11 cellular contexts compared by ENCODE assay signal in the genomic region with DNA sequence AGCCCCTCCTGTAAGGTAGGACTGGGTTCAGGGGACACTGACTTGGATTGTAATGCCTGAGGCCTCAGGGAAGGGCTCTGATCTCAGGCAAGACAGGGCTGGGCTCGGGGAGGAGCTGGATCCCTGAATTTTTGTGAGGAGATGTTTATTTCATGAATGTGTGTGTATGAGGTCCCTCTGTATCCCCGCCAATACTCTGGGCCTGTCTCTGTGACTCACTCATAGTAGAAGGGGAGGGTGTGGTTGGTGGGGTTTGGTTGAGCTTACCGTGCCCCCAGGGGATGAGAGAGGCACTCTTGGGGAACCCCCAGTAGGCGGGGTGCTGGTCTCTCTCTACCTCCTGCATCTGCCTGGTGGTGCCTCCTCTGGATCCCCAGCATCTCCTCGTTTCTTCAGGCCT. TPM values are rescaled to one million over a fixed set of nuclear protein-coding genes. Genes with fewer than 3 reads are reported as not detected.
DNase-seq lines count a peak whose midpoint lies in the region; ATAC-seq and TF ChIP-seq lines count a peak whose summit lies in the region.
"Had no signal": no experiment of that assay in that cellular context is flagged by ENCODE, and none has a peak within 500 bp of the region (broad histone marks: within the 10 kb centered on the region; RNA-seq: fewer than 3 reads in every experiment).

No MANE protein-coding gene starts in this region.

- intact Hi-C loops in left lung (cut with DNase I) = no loop called here

- no peaks in the 10 kb centered on the region for H3K79me2 ChIP-seq in GM23248 (ENCODE audit: insufficient read depth)

- H3K9me3 Mint-ChIP-seq in memory B cell = no peaks in the 10 kb centered on the region
- H3K9me3 Mint-ChIP-seq in immature natural killer cell = peaks cover 0 to 3% (median 0%) of the 10 kb centered on the region in 6 donors

- H3K4me1 ChIP-seq in GM23248 (ENCODE audit: insufficient read depth) = peaks cover 14% of the 10 kb centered on the region
- peaks cover 5% of the 10 kb centered on the region in 2 donors for H3K4me1 ChIP-seq in left lung

- no peak overlapping the region for H3K9ac ChIP-seq in GM23248

- no peaks in the 10 kb centered on the region for H3K9me2 ChIP-seq in GM23248 (ENCODE audit: insufficient read depth)

- H2AFZ ChIP-seq in GM23248 = peak overlapping the region; percentile 79

- H3K4me3 Mint-ChIP-seq in memory B cell = no peak overlapping the region
- no peak overlapping the region for H3K4me3 Mint-ChIP-seq in immature natural killer cell

- no peak overlapping the region for H3K4me2 ChIP-seq in GM23248 (ENCODE audit: unreplicated experiment)

- TF ChIP-seq CTCF in left lung (IDR thresholded peaks at IDR 0.05) = no peak

- no peaks in the 10 kb centered on the region for H3K36me3 ChIP-seq in GM23248 (ENCODE audit: low read depth)
- no peaks in the 10 kb centered on the region for H3K36me3 ChIP-seq in left lung

- H3K36me3 Mint-ChIP-seq in memory B cell (no peaks in the 10 kb centered on the region), immature natural killer cell (no peaks in the 10 kb centered on the region)

- WGBS in GM23248 (ENCODE audit: low coverage in 1 of 2, low lambda C conversion rate in 2 of 2, missing lambda C conversion rate in 2 of 2), 2 experiments = 47 to 49% methylated on average over 4 to 5 of the region's 5 CpGs

- H3K9me3 ChIP-seq in GM23248 (ENCODE audit: low read depth) (no peaks in the 10 kb centered on the region), left lung (no peaks in the 10 kb centered on the region)

- H3K4me3 ChIP-seq in GM23248 = no peak overlapping the region
- H3K4me3 ChIP-seq in left lung = no peak overlapping the region

- H3K27me3 ChIP-seq in GM23248 (replicated peaks; ENCODE audit: insufficient read depth) (no peaks in the 10 kb centered on the region), left lung (no peaks in the 10 kb centered on the region)

- DNase-seq in GM23248 (peak; percentile 64), NCI-H226 (peak; percentile 88), memory B cell (ENCODE audit: low spot score in 2 of 2) (no peak), left lung (no peak), NCI-H510A treated with DMSO at 0.1 percent for 48 hours (lab: John Stamatoyannopoulos, UW) (no peak), immature natural killer cell (no peak)
- DNase-seq in stimulated activated CD4-positive, alpha-beta T cell treated with anti-CD3 and anti-CD28 coated beads, Interleukin-4, amount 100 ng/mL, for 1 hour = no peak
- DNase-seq: MM.1S; NCI-H82; stimulated activated CD4-positive, alpha-beta T cell treated with anti-CD3 and anti-CD28 coated beads, Interleukin-2, amount 100 ng/mL, for 48 hours had no signal

- H3K4me1 Mint-ChIP-seq in memory B cell = peaks cover 5% of the 10 kb centered on the region
- H3K4me1 Mint-ChIP-seq in immature natural killer cell = no peaks in the 10 kb centered on the region

- H4K20me1 ChIP-seq in GM23248 (ENCODE audit: insufficient read depth) = no peaks in the 10 kb centered on the region

- in situ Hi-C loops in GM23248 (cut with MboI) = no loop called here

- H3K27ac ChIP-seq in GM23248 (no peak overlapping the region; the same call in 1 of the 2 replicates), left lung (no peak overlapping the region)

- ATAC-seq in GM18502 (IDR thresholded peaks at IDR 0.05; ENCODE audit: poor library complexity, unreplicated experiment) (peak; percentile 61), memory B cell (ENCODE audit: low read depth) (peak; percentile 88), left lung (no peak)

- H3K27me3 Mint-ChIP-seq in memory B cell (peaks cover 9% of the 10 kb centered on the region), immature natural killer cell (ENCODE audit: low read depth in 3 of 3) (peaks cover 2 to 4% (median 3%) of the 10 kb centered on the region in 3 donors)

- H3K27ac Mint-ChIP-seq in memory B cell (no peak overlapping the region), immature natural killer cell (no peak overlapping the region)

- no peaks in the 10 kb centered on the region for H3F3A ChIP-seq in GM23248 (ENCODE audit: insufficient read depth)

RNA-seq across cellular contexts. Expression of a gene that starts 28.1 kb away (rescaled TPM):
- 1,561 and 1,590 TPM in 2 replicates for total RNA-seq in GM23248 (2014; rRNA removed; shearing (Covaris generic))
- polyA plus RNA-seq in GM23248 (2016; fragmentation: Nextera tagmentation; extraction: Ambion mirVana) (406 and 418 TPM in 2 replicates), immature natural killer cell (100 to 1,000 TPM; 496 to 820 (median 547) TPM)
- 1,000 to 10,000 TPM in 1 of 2 donors, 100 to 1,000 TPM in 1; 738 to 1,176 TPM for total RNA-seq in left lung

RNA-seq across cellular contexts. Expression of a gene that starts 32.9 kb away (rescaled TPM):
- not detected in 2 replicates for total RNA-seq in GM23248 (2014; rRNA removed; shearing (Covaris generic))
- polyA plus RNA-seq in GM23248 (2016; fragmentation: Nextera tagmentation; extraction: Ambion mirVana) (not detected in 2 replicates), immature natural killer cell (not detected)
- under 1 TPM; 0.09 to 0.16 TPM for total RNA-seq in left lung

RNA-seq across cellular contexts. Expression of a gene that starts 51.4 kb away (rescaled TPM):
- total RNA-seq in GM23248 (2014; rRNA removed; shearing (Covaris generic)) = 28.2 and 40.1 TPM in 2 replicates
- polyA plus RNA-seq in GM23248 (2016; fragmentation: Nextera tagmentation; extraction: Ambion mirVana) = 23.3 and 23.9 TPM in 2 replicates
- total RNA-seq in left lung = 10 to 100 TPM; 28.9 to 33.7 TPM
- 10 to 100 TPM; 32.1 to 55.0 (median 37.8) TPM for polyA plus RNA-seq in immature natural killer cell

Comparison
In these comparisons a context has a peak if more than half of its experiments do, and no peak if none do; other contexts are left out.
1. DNase-seq: peak in GM23248 (single experiment) and NCI-H226 (single experiment); none in memory B cell (0 of 2), left lung (0 of 2), stimulated activated CD4-positive, alpha-beta T cell treated with anti-CD3 and anti-CD28 coated beads, Interleukin-4, amount 100 ng/mL, for 1 hour (single experiment), NCI-H510A treated with DMSO at 0.1 percent for 48 hours (single experiment) and immature natural killer cell (0 of 3).